1 cellular context compared by ENCODE assay signal in the genomic region with DNA sequence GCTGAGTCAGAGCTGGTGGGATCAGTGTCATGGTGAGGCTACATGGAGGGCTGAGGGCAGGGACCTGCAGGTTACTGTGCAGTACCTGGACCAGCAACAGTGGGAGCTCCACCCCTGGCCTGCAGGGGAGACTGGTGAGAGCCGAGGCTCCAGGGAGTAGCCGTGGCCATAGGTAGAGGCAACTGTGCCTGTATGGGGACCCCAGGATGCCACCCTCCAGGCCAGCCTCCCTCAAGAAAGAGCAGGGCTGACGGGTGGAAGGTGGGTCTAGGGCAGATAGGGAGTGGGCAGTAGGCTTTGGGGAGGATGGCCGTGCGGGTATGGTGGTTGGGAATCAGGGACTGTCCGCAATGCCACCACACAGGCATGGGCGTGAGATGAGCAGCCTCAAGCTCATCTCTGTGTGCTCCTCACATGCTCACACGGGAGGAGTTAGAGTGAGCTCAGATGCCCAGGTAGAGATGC.
TF ChIP-seq lines count a peak whose summit lies in the region.

No MANE protein-coding gene starts in this region.

TF ChIP-seq in H1, 55 proteins besides CTCF, POLR2A, EP300 and RAD21 (continued from another document):
- TF ChIP-seq, protein P1, sequence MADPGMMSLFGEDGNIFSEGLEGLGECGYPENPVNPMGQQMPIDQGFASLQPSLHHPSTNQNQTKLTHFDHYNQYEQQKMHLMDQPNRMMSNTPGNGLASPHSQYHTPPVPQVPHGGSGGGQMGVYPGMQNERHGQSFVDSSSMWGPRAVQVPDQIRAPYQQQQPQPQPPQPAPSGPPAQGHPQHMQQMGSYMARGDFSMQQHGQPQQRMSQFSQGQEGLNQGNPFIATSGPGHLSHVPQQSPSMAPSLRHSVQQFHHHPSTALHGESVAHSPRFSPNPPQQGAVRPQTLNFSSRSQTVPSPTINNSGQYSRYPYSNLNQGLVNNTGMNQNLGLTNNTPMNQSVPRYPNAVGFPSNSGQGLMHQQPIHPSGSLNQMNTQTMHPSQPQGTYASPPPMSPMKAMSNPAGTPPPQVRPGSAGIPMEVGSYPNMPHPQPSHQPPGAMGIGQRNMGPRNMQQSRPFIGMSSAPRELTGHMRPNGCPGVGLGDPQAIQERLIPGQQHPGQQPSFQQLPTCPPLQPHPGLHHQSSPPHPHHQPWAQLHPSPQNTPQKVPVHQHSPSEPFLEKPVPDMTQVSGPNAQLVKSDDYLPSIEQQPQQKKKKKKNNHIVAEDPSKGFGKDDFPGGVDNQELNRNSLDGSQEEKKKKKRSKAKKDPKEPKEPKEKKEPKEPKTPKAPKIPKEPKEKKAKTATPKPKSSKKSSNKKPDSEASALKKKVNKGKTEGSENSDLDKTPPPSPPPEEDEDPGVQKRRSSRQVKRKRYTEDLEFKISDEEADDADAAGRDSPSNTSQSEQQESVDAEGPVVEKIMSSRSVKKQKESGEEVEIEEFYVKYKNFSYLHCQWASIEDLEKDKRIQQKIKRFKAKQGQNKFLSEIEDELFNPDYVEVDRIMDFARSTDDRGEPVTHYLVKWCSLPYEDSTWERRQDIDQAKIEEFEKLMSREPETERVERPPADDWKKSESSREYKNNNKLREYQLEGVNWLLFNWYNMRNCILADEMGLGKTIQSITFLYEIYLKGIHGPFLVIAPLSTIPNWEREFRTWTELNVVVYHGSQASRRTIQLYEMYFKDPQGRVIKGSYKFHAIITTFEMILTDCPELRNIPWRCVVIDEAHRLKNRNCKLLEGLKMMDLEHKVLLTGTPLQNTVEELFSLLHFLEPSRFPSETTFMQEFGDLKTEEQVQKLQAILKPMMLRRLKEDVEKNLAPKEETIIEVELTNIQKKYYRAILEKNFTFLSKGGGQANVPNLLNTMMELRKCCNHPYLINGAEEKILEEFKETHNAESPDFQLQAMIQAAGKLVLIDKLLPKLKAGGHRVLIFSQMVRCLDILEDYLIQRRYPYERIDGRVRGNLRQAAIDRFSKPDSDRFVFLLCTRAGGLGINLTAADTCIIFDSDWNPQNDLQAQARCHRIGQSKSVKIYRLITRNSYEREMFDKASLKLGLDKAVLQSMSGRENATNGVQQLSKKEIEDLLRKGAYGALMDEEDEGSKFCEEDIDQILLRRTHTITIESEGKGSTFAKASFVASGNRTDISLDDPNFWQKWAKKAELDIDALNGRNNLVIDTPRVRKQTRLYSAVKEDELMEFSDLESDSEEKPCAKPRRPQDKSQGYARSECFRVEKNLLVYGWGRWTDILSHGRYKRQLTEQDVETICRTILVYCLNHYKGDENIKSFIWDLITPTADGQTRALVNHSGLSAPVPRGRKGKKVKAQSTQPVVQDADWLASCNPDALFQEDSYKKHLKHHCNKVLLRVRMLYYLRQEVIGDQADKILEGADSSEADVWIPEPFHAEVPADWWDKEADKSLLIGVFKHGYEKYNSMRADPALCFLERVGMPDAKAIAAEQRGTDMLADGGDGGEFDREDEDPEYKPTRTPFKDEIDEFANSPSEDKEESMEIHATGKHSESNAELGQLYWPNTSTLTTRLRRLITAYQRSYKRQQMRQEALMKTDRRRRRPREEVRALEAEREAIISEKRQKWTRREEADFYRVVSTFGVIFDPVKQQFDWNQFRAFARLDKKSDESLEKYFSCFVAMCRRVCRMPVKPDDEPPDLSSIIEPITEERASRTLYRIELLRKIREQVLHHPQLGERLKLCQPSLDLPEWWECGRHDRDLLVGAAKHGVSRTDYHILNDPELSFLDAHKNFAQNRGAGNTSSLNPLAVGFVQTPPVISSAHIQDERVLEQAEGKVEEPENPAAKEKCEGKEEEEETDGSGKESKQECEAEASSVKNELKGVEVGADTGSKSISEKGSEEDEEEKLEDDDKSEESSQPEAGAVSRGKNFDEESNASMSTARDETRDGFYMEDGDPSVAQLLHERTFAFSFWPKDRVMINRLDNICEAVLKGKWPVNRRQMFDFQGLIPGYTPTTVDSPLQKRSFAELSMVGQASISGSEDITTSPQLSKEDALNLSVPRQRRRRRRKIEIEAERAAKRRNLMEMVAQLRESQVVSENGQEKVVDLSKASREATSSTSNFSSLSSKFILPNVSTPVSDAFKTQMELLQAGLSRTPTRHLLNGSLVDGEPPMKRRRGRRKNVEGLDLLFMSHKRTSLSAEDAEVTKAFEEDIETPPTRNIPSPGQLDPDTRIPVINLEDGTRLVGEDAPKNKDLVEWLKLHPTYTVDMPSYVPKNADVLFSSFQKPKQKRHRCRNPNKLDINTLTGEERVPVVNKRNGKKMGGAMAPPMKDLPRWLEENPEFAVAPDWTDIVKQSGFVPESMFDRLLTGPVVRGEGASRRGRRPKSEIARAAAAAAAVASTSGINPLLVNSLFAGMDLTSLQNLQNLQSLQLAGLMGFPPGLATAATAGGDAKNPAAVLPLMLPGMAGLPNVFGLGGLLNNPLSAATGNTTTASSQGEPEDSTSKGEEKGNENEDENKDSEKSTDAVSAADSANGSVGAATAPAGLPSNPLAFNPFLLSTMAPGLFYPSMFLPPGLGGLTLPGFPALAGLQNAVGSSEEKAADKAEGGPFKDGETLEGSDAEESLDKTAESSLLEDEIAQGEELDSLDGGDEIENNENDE (IDR thresholded peaks at IDR 0.05; ENCODE audit: insufficient replicate concordance, low read length) = no peak
- TF ChIP-seq SUZ12 (IDR thresholded peaks at IDR 0.05; ENCODE audit: low read length) (no peak), TAF7 (optimal IDR thresholded peaks at IDR 0.05; ENCODE audit: borderline replicate concordance, low read depth, low read length) (no peak), RFX5 (IDR thresholded peaks at IDR 0.05; ENCODE audit: borderline replicate concordance, low read depth, low read length) (no peak), GABPA (IDR thresholded peaks at IDR 0.05; ENCODE audit: borderline replicate concordance, insufficient read depth, low read length) (no peak), SAP30 (IDR thresholded peaks at IDR 0.05; ENCODE audit: insufficient read depth, insufficient replicate concordance, low read length) (no peak), MAX (IDR thresholded peaks at IDR 0.05) (no peak), MAFK (IDR thresholded peaks at IDR 0.05; ENCODE audit: low read depth, low read length) (no peak), CHD2 (IDR thresholded peaks at IDR 0.05; ENCODE audit: low read length) (no peak), TBP (IDR thresholded peaks at IDR 0.05; ENCODE audit: low read depth, low read length) (no peak), CHD1 (IDR thresholded peaks at IDR 0.05; ENCODE audit: low read depth, low read length) (no peak), SIN3A (conservative IDR thresholded peaks at IDR 0.05 in 1 of 2, IDR thresholded peaks at IDR 0.05 in 1 of 2; ENCODE audit: low read depth in 1 of 2, low read length in 2 of 2) (no peak), SP2 (IDR thresholded peaks at IDR 0.05; ENCODE audit: low read length) (no peak), SRF (IDR thresholded peaks at IDR 0.05; ENCODE audit: low read depth, low read length) (no peak), CTBP2 (IDR thresholded peaks at IDR 0.05; ENCODE audit: borderline replicate concordance, insufficient read depth, insufficient read length, low read length) (no peak), EGR1 (IDR thresholded peaks at IDR 0.05; ENCODE audit: borderline replicate concordance, low read depth, low read length) (no peak), SIX5 (IDR thresholded peaks at IDR 0.05; ENCODE audit: low read depth, low read length) (no peak), ZNF274 (IDR thresholded peaks at IDR 0.05; ENCODE audit: borderline replicate concordance, extremely low read depth, low read length) (no peak), SP1 (IDR thresholded peaks at IDR 0.05; ENCODE audit: low read depth, low read length) (no peak)
